8 cellular contexts compared by ENCODE assay signal in the genomic region with DNA sequence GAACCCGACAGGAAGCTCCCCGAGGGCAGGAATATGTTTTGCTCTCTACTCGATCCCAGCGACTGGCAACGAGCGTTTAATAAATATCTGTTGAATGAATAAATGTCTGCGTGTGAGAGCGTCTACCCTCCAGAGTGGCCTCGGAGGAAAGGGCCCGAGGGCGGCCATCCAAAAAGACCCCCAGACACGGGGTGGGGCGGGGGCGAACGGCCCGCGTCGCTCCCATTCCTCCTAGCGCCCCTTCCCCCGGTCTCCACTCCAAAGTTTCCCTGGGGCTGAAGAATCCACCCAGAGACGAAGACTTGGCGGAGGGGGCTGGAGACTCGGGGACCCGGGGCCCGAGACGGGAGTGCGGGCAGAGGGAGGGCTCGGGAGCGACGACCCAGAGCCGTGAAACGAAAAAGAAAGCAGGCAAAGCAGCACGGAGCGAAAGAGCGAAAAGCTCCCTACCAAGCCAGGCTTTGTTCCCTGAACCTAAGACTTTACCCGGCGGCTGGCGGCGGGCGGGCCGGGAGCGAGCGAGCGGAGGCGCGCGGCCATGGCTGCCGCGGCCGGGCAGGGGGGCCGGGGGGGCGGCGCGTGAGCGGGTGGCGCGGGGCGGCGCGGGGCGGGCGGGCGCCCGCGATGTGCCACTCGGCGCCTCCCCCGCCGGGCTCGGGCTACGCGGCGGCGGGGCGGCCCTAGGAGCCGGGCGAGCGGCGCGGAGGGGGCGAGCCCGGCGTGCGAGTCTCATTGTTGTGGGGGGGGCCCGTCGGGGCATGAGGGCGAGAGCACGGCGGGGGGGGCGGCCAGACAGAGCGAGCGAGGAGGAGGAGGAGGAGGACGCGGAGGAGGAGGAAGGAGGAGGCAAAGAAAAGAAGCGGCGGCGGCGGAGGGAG. TPM values are rescaled to one million over a fixed set of nuclear protein-coding genes. Genes with fewer than 3 reads are reported as not detected.
DNase-seq lines count a peak whose midpoint lies in the region; TF ChIP-seq lines count a peak whose summit lies in the region.

A gene (plus strand): TSS at position 629 of the 878 bp plus-strand sequence. CDS start 360 bp downstream, outside the sequence.

- H3K18ac ChIP-seq in mesendoderm (ENCODE audit: low read length) = peak within 1 kb of the TSS; percentile 92

- H3K9me3 Mint-ChIP-seq in endothelial cell (ENCODE audit: unreplicated experiment) = no peaks in the 10 kb centered on the region

- no peak for TF ChIP-seq CTCF in OCI-LY1 (IDR thresholded peaks at IDR 0.05; ENCODE audit: low read length)
- no peak for TF ChIP-seq CTCF in endothelial cell (IDR thresholded peaks at IDR 0.05; ENCODE audit: unreplicated experiment)

- H3K36me3 Mint-ChIP-seq in endothelial cell (ENCODE audit: low read depth, unreplicated experiment) = peaks cover 13% of the 10 kb centered on the region

- H3K27me3 Mint-ChIP-seq in endothelial cell (ENCODE audit: unreplicated experiment) = peaks cover 26% of the 10 kb centered on the region

- H4K5ac ChIP-seq in mesendoderm (ENCODE audit: low read length) = no peak within 1 kb of the TSS

- no peaks in the 10 kb centered on the region for H4K20me1 ChIP-seq in OCI-LY1 (ENCODE audit: insufficient read depth, low read length)

- H3K79me2 ChIP-seq in OCI-LY1 (ENCODE audit: insufficient read depth, low read length) = 0 out of 2 replicates have a peak, but pooled peaks cover 4% of the 10 kb centered on the region
- no peaks in the 10 kb centered on the region for H3K79me2 ChIP-seq in mesendoderm (ENCODE audit: control insufficient read depth, insufficient read depth, low read length)

- H2BK15ac ChIP-seq in mesendoderm (replicated peaks; ENCODE audit: low read depth) = peak within 1 kb of the TSS; percentile 47

- peaks cover 2% of the 10 kb centered on the region for H3K79me1 ChIP-seq in mesendoderm (ENCODE audit: low read length)

- H3K4me3 ChIP-seq in OCI-LY1 (ENCODE audit: low read depth, low read length, poor library complexity, severe bottlenecking) (peak within 1 kb of the TSS; percentile 95), mesendoderm (ENCODE audit: low read length) (peak within 1 kb of the TSS; percentile 63)

- peaks cover 7% of the 10 kb centered on the region; the same call in 1 of the 2 replicates for H3F3A ChIP-seq in OCI-LY1 (ENCODE audit: insufficient read depth, low read length)

- H3K23ac ChIP-seq in mesendoderm (ENCODE audit: low read length) = peak within 1 kb of the TSS; percentile 70

- no peak within 1 kb of the TSS for H4K8ac ChIP-seq in mesendoderm (ENCODE audit: low read depth, low read length)

- H3K4me1 ChIP-seq in OCI-LY1 (ENCODE audit: insufficient read depth, low read length, severe bottlenecking) (peaks cover 39% of the 10 kb centered on the region), mesendoderm (ENCODE audit: control insufficient read depth, low read depth, low read length) (peaks cover 9% of the 10 kb centered on the region)

- H3K27ac ChIP-seq in OCI-LY1 (ENCODE audit: low read depth, low read length, poor library complexity, severe bottlenecking) (peak within 1 kb of the TSS; percentile 90), mesendoderm (ENCODE audit: low read depth, low read length) (peak within 1 kb of the TSS; percentile 79)

- H3K4me2 ChIP-seq in OCI-LY1 (ENCODE audit: low read length) (peak within 1 kb of the TSS; percentile 94), mesendoderm (ENCODE audit: low read length) (peak within 1 kb of the TSS; percentile 99)

- H3K27me3 ChIP-seq in OCI-LY1 (ENCODE audit: insufficient read depth, low read length) (peaks cover 4% of the 10 kb centered on the region; the same call in 1 of the 2 replicates), mesendoderm (ENCODE audit: insufficient read depth, low read length, poor library complexity) (peaks cover 12% of the 10 kb centered on the region)

- peak within 1 kb of the TSS; percentile 94 for H3K4me3 Mint-ChIP-seq in endothelial cell (ENCODE audit: unreplicated experiment)

- peak within 1 kb of the TSS; percentile 92 for H3K27ac Mint-ChIP-seq in endothelial cell (ENCODE audit: unreplicated experiment)

- H3K4me1 Mint-ChIP-seq in endothelial cell (ENCODE audit: unreplicated experiment) = peaks cover 40% of the 10 kb centered on the region

- H2BK5ac ChIP-seq in mesendoderm (ENCODE audit: low read length) = peak within 1 kb of the TSS; percentile 79

- no peaks in the 10 kb centered on the region for H3K9me3 ChIP-seq in OCI-LY1 (ENCODE audit: low read length)

- DNase-seq in CD1c-positive myeloid dendritic cell (ENCODE audit: extremely low spot score) (peak; percentile 85), HT-29 (ENCODE audit: low spot score) (peak; percentile 93), activated T-cell treated with anti-CD3 and anti-CD28 coated beads for 1 hour (ENCODE audit: low read depth) (peak; percentile 69), endothelial cell (ENCODE audit: low spot score) (peak; percentile 58), mesendoderm (peak; percentile 90), GOT3 (lab: John Stamatoyannopoulos, UW) (no peak)
- peak; percentile 75 to 81 for DNase-seq in stimulated activated CD8-positive, alpha-beta memory T cell treated with anti-CD3 and anti-CD28 coated beads, Interleukin-15, amount 100 ng/mL, for 4 hours (ENCODE audit: low read depth in 2 of 2)

- no peak within 1 kb of the TSS for H2AFZ ChIP-seq in OCI-LY1 (ENCODE audit: low read length)

- H3K36me3 ChIP-seq in OCI-LY1 (ENCODE audit: insufficient read depth, low read length) (peaks cover 23% of the 10 kb centered on the region), mesendoderm (ENCODE audit: control insufficient read depth, insufficient read depth, low read length) (no peaks in the 10 kb centered on the region)

- H3K9me2 ChIP-seq in OCI-LY1 (ENCODE audit: low read depth, low read length) = no peaks in the 10 kb centered on the region

- H2AK5ac ChIP-seq in mesendoderm (ENCODE audit: low read length) = peak within 1 kb of the TSS; percentile 81

- H2BK120ac ChIP-seq in mesendoderm (ENCODE audit: low read depth, low read length) = peak within 1 kb of the TSS; percentile 63

- no CpG with 5 or more reads among the region's 98 CpGs for WGBS in mesendoderm (ENCODE audit: extremely low coverage, insufficient coverage, low lambda C conversion rate)

- H3K56ac ChIP-seq in mesendoderm (ENCODE audit: low read length) = peak within 1 kb of the TSS; percentile 90

- peak within 1 kb of the TSS; percentile 70 for H3K4ac ChIP-seq in mesendoderm (ENCODE audit: low read depth, low read length)

- H3K9ac ChIP-seq in OCI-LY1 (ENCODE audit: low read length) (peak within 1 kb of the TSS; percentile 93), mesendoderm (ENCODE audit: low read length) (peak within 1 kb of the TSS; percentile 85)

RNA-seq across cellular contexts. Expression of the gene that starts here (rescaled TPM):
- 219 and 252 TPM in 2 replicates for total RNA-seq in HT-29 (2014; rRNA removed; shearing (Covaris generic))
- 33.8 TPM for total RNA-seq in endothelial cell (ENCODE audit: unreplicated experiment)
- polyA plus RNA-seq in mesendoderm (2013, experiment 1 of 2) = 5.4 TPM
- 5.4 TPM for polyA plus RNA-seq in mesendoderm (2013, experiment 2 of 2)
